ENCODE assay signal across 14 cellular contexts in genomic region chr16:1277945-1278282, GRCh38. TPM values are rescaled to one million over a fixed set of nuclear protein-coding genes. Genes with fewer than 3 reads are reported as not detected.
DNase-seq lines count a peak whose midpoint lies in the region; ATAC-seq and TF ChIP-seq lines count a peak whose summit lies in the region.
"Had no signal": no experiment of that assay in that cellular context is flagged by ENCODE, and none has a peak within 500 bp of the region (broad histone marks: within the 10 kb centered on the region; RNA-seq: fewer than 3 reads in every experiment).

No MANE protein-coding gene starts in this region.

- H2AFZ ChIP-seq in GM23338: no peak overlapping the region

- H3K4me1 ChIP-seq in GM23338 (ENCODE audit: insufficient read depth): peaks cover 7% of the 10 kb centered on the region; the same call in 1 of the 2 replicates
- peaks cover 23% of the 10 kb centered on the region for H3K4me1 ChIP-seq in SJCRH30
- no peaks in the 10 kb centered on the region for H3K4me1 ChIP-seq in Caco-2

- H3K9me2 ChIP-seq in GM23338 (ENCODE audit: insufficient read depth): no peaks in the 10 kb centered on the region

- CTCF ChIA-PET in Caco-2 (lab: Charles Lee): no interaction called here

- no peaks in the 10 kb centered on the region for H3F3A ChIP-seq in GM23338 (replicated peaks; ENCODE audit: low read depth)

- H3K4me3 Mint-ChIP-seq in GM23338 (no peak overlapping the region), nephron (peak overlapping the region in 1 of 3 experiments; percentile 23), osteocyte (ENCODE audit: unreplicated experiment) (peak overlapping the region; percentile 40), Caco-2 (ENCODE audit: unreplicated experiment) (no peak overlapping the region)
- no peak overlapping the region for H3K4me3 Mint-ChIP-seq in natural killer cell treated with Interleukin-12 subunit alpha and Interleukin-12 subunit beta and Interleukin-15 and Interleukin-18, amount 100 ng/mL, for 72 hours
- H3K4me3 Mint-ChIP-seq: CD4-positive, alpha-beta T cell had no signal

- no peak overlapping the region for H3K4me3 ChIP-seq in GM23338
- no peak overlapping the region for H3K4me3 ChIP-seq in SJCRH30
- H3K4me3 ChIP-seq in Caco-2 (ENCODE audit: low read depth, low read length): no peak overlapping the region

- H3K4me1 Mint-ChIP-seq in GM23338 (peaks cover 2% of the 10 kb centered on the region; the same call in 2 of the 3 replicates), nephron (peaks cover 16% of the 10 kb centered on the region), osteocyte (ENCODE audit: unreplicated experiment) (peaks cover 10% of the 10 kb centered on the region), Caco-2 (ENCODE audit: low read depth, unreplicated experiment) (no peaks in the 10 kb centered on the region)
- no peaks in the 10 kb centered on the region for H3K4me1 Mint-ChIP-seq in natural killer cell treated with Interleukin-12 subunit alpha and Interleukin-12 subunit beta and Interleukin-15 and Interleukin-18, amount 100 ng/mL, for 72 hours (ENCODE audit: low read depth in 2 of 2)

- peaks cover 11% of the 10 kb centered on the region for H3K27me3 Mint-ChIP-seq in GM23338 (ENCODE audit: insufficient read depth, low read depth, poor library complexity)
- peaks cover 27% of the 10 kb centered on the region for H3K27me3 Mint-ChIP-seq in nephron (ENCODE audit: low read depth)
- H3K27me3 Mint-ChIP-seq in osteocyte (ENCODE audit: unreplicated experiment): peaks cover 5% of the 10 kb centered on the region
- H3K27me3 Mint-ChIP-seq in natural killer cell treated with Interleukin-12 subunit alpha and Interleukin-12 subunit beta and Interleukin-15 and Interleukin-18, amount 100 ng/mL, for 72 hours: peaks cover 0 to 9% of the 10 kb centered on the region in 2 donors
- peaks cover under 1% of the 10 kb centered on the region for H3K27me3 Mint-ChIP-seq in Caco-2 (ENCODE audit: insufficient read depth, unreplicated experiment)

- BruUV-seq in Caco-2 (replicated peaks; lab: Mats Ljungman, UMichigan): no TSS peak

- H3K36me3 ChIP-seq in GM23338 (ENCODE audit: insufficient read depth) (no peaks in the 10 kb centered on the region), SJCRH30 (no peaks in the 10 kb centered on the region), Caco-2 (ENCODE audit: control insufficient read depth, insufficient read depth, low read length) (no peaks in the 10 kb centered on the region)

- H3K9me3 Mint-ChIP-seq in GM23338 (no peaks in the 10 kb centered on the region; the same call in 2 of the 3 replicates), nephron (no peaks in the 10 kb centered on the region), osteocyte (ENCODE audit: unreplicated experiment) (no peaks in the 10 kb centered on the region), Caco-2 (ENCODE audit: unreplicated experiment) (peaks cover 7% of the 10 kb centered on the region)
- H3K9me3 Mint-ChIP-seq in natural killer cell treated with Interleukin-12 subunit alpha and Interleukin-12 subunit beta and Interleukin-15 and Interleukin-18, amount 100 ng/mL, for 72 hours: no peaks in the 10 kb centered on the region
- H3K9me3 Mint-ChIP-seq: CD4-positive, alpha-beta T cell had no signal

- H3K27ac Mint-ChIP-seq in GM23338 (no peak overlapping the region), nephron (peak overlapping the region in 2 of 3 experiments; percentile 44 to 49), osteocyte (ENCODE audit: unreplicated experiment) (no peak overlapping the region), Caco-2 (ENCODE audit: unreplicated experiment) (no peak overlapping the region)
- no peak overlapping the region for H3K27ac Mint-ChIP-seq in natural killer cell treated with Interleukin-12 subunit alpha and Interleukin-12 subunit beta and Interleukin-15 and Interleukin-18, amount 100 ng/mL, for 72 hours
- H3K27ac Mint-ChIP-seq: CD4-positive, alpha-beta T cell had no signal

- intact Hi-C loops in Caco-2 (cut with micrococcal nuclease; ENCODE audit: unreplicated experiment): no loop called here

- H3K27ac ChIP-seq in GM23338 (ENCODE audit: low read depth): no peak overlapping the region
- no peak overlapping the region for H3K27ac ChIP-seq in SJCRH30

- H3K4me2 ChIP-seq in GM23338: no peak overlapping the region

- ATAC-seq in GM23338 (peak; percentile 18), GM21723 (IDR thresholded peaks at IDR 0.05; ENCODE audit: unreplicated experiment) (no peak)
- no peak for ATAC-seq in natural killer cell treated with Interleukin-12 subunit alpha and Interleukin-12 subunit beta and Interleukin-15 and Interleukin-18, amount 100 ng/mL, for 72 hours

- DNase-seq in GM23338 (ENCODE audit: low spot score) (no peak), SJCRH30 (peak; percentile 6 to 27), osteocyte (ENCODE audit: extremely low spot score, unreplicated experiment) (peak; percentile 82), Caco-2 (no peak)
- no peak for DNase-seq in natural killer cell treated with Interleukin-12 subunit alpha and Interleukin-12 subunit beta and Interleukin-15 and Interleukin-18, amount 100 ng/mL, for 72 hours (ENCODE audit: low spot score)
- DNase-seq: 8988T; C1 segment of cervical spinal cord; CD4-positive, alpha-beta T cell; DMS79 had no signal

- H3K27me3 ChIP-seq in GM23338 (ENCODE audit: insufficient read depth): no peaks in the 10 kb centered on the region
- H3K27me3 ChIP-seq in SJCRH30: peaks cover 66% of the 10 kb centered on the region
- H3K27me3 ChIP-seq in Caco-2 (replicated peaks; ENCODE audit: control insufficient read depth, insufficient read depth, low read length): no peaks in the 10 kb centered on the region

- H3K36me3 Mint-ChIP-seq in GM23338 (ENCODE audit: low read depth) (peaks cover 5% of the 10 kb centered on the region; the same call in 1 of the 3 replicates), nephron (ENCODE audit: low read depth) (no peaks in the 10 kb centered on the region), osteocyte (ENCODE audit: unreplicated experiment) (no peaks in the 10 kb centered on the region), Caco-2 (ENCODE audit: insufficient read depth, unreplicated experiment) (no peaks in the 10 kb centered on the region)
- no peaks in the 10 kb centered on the region for H3K36me3 Mint-ChIP-seq in natural killer cell treated with Interleukin-12 subunit alpha and Interleukin-12 subunit beta and Interleukin-15 and Interleukin-18, amount 100 ng/mL, for 72 hours

- no peaks in the 10 kb centered on the region for H3K79me2 ChIP-seq in GM23338 (replicated peaks; ENCODE audit: insufficient read depth)

- TF ChIP-seq CTCF in GM23338 (conservative IDR thresholded peaks at IDR 0.05; ENCODE audit: low read depth in 2 of 2) (no peak), nephron (IDR thresholded peaks at IDR 0.05; ENCODE audit: unreplicated experiment in 3 of 3) (no peak), osteocyte (IDR thresholded peaks at IDR 0.05) (no peak), Caco-2 (IDR thresholded peaks at IDR 0.05; ENCODE audit: insufficient read depth in 1 of 2, low read depth in 1 of 2, low read length in 1 of 2, severe bottlenecking in 1 of 2, unreplicated experiment in 1 of 2) (no peak)

- no peaks in the 10 kb centered on the region for H4K20me1 ChIP-seq in GM23338 (replicated peaks; ENCODE audit: insufficient read depth)

- POLR2A ChIA-PET in Caco-2 (lab: Charles Lee): no interaction called here

- no peaks in the 10 kb centered on the region for H3K9me3 ChIP-seq in SJCRH30 (replicated peaks)
- no peaks in the 10 kb centered on the region for H3K9me3 ChIP-seq in Caco-2

TF ChIP-seq in GM23338, 12 proteins besides CTCF, POLR2A, EP300 and RAD21 (continues in another document):
- TF ChIP-seq ZNF114 (CRISPR knock-in tag; IDR thresholded peaks at IDR 0.05) (no peak), NANOG (IDR thresholded peaks at IDR 0.05; ENCODE audit: borderline replicate concordance) (no peak)

RNA-seq across cellular contexts. Expression of gene TPSD1, which starts 22.0 kb away (rescaled TPM):
- total RNA-seq in GM23338 (2014; rRNA removed; shearing (Covaris generic)): 0.17 TPM in 1 of 2 replicates, not detected in the other
- not detected in 2 replicates for polyA plus RNA-seq in GM23338 (2016; fragmentation: Nextera tagmentation; extraction: Ambion mirVana)
- not detected in 2 replicates for total RNA-seq in SJCRH30 (2014; rRNA removed; shearing (Covaris generic))
- not detected in 2 replicates for total RNA-seq in osteocyte
- total RNA-seq in natural killer cell treated with Interleukin-12 subunit alpha and Interleukin-12 subunit beta and Interleukin-15 and Interleukin-18, amount 100 ng/mL, for 72 hours: not detected
- total RNA-seq in Caco-2 (2022): not detected in 2 replicates
- total RNA-seq: CD4-positive, alpha-beta T cell; G401; H4; HepG2 had no signal
- polyA plus RNA-seq: HepG2 had no signal

RNA-seq across cellular contexts. Expression of gene UBE2I, which starts 31.5 kb away (rescaled TPM):
- 116 and 117 TPM in 2 replicates for total RNA-seq in GM23338 (2014; rRNA removed; shearing (Covaris generic))
- polyA plus RNA-seq in GM23338 (2016; fragmentation: Nextera tagmentation; extraction: Ambion mirVana): 216 and 220 TPM in 2 replicates
- 163 and 181 TPM in 2 replicates for total RNA-seq in SJCRH30 (2014; rRNA removed; shearing (Covaris generic))
- 118 and 131 TPM in 2 replicates for total RNA-seq in osteocyte
- 100 to 1,000 TPM; 202 to 246 TPM for total RNA-seq in natural killer cell treated with Interleukin-12 subunit alpha and Interleukin-12 subunit beta and Interleukin-15 and Interleukin-18, amount 100 ng/mL, for 72 hours
- total RNA-seq in Caco-2 (2022): 178 and 199 TPM in 2 replicates

RNA-seq across cellular contexts. Expression of gene TPSAB1, which starts 37.4 kb away (rescaled TPM):
- total RNA-seq in GM23338 (2014; rRNA removed; shearing (Covaris generic)): not detected in 2 replicates
- not detected in 2 replicates for polyA plus RNA-seq in GM23338 (2016; fragmentation: Nextera tagmentation; extraction: Ambion mirVana)
- not detected in 2 replicates for total RNA-seq in SJCRH30 (2014; rRNA removed; shearing (Covaris generic))
- total RNA-seq in osteocyte: not detected in 2 replicates
- total RNA-seq in natural killer cell treated with Interleukin-12 subunit alpha and Interleukin-12 subunit beta and Interleukin-15 and Interleukin-18, amount 100 ng/mL, for 72 hours: 1 to 10 TPM in 1 of 2 donors, not detected in 1; 6.6 TPM
- total RNA-seq in Caco-2 (2022): not detected in 2 replicates
- total RNA-seq: G401, H4, HepG2 had no signal

RNA-seq across cellular contexts. Expression of gene TPSB2, which starts 47.9 kb away (rescaled TPM):
- total RNA-seq in GM23338 (2014; rRNA removed; shearing (Covaris generic)): not detected in 2 replicates
- 0.23 TPM in 1 of 2 replicates, not detected in the other for polyA plus RNA-seq in GM23338 (2016; fragmentation: Nextera tagmentation; extraction: Ambion mirVana)
- not detected in 2 replicates for total RNA-seq in SJCRH30 (2014; rRNA removed; shearing (Covaris generic))
- total RNA-seq in osteocyte (not detected in 2 replicates), Caco-2 (2022) (not detected in 2 replicates)
- 1 to 10 TPM in 1 of 2 donors, not detected in 1; 1.0 TPM for total RNA-seq in natural killer cell treated with Interleukin-12 subunit alpha and Interleukin-12 subunit beta and Interleukin-15 and Interleukin-18, amount 100 ng/mL, for 72 hours
- total RNA-seq: CD4-positive, alpha-beta T cell; G401; HepG2 had no signal
- polyA plus RNA-seq: HepG2 had no signal

RNA-seq across cellular contexts. Expression of gene TPSG1, which starts 52.8 kb away (rescaled TPM):
- not detected in 2 replicates for total RNA-seq in GM23338 (2014; rRNA removed; shearing (Covaris generic))
- 0.56 and 0.81 TPM in 2 replicates for polyA plus RNA-seq in GM23338 (2016; fragmentation: Nextera tagmentation; extraction: Ambion mirVana)
- total RNA-seq in SJCRH30 (2014; rRNA removed; shearing (Covaris generic)): not detected in 2 replicates
- total RNA-seq in osteocyte (not detected in 2 replicates), Caco-2 (2022) (not detected in 2 replicates)
- total RNA-seq in natural killer cell treated with Interleukin-12 subunit alpha and Interleukin-12 subunit beta and Interleukin-15 and Interleukin-18, amount 100 ng/mL, for 72 hours: 1 to 10 TPM in 1 of 2 donors, not detected in 1; 1.3 TPM
- total RNA-seq: CD4-positive, alpha-beta T cell; G401; HepG2 had no signal
- polyA plus RNA-seq: HepG2 had no signal

Comparison
In these comparisons a context has a peak if more than half of its experiments do, and no peak if none do; other contexts are left out.
1. DNase-seq: peak in SJCRH30 (2 of 2) and osteocyte (single experiment); none in GM23338 (single experiment), natural killer cell treated with Interleukin-12 subunit alpha and Interleukin-12 subunit beta and Interleukin-15 and Interleukin-18, amount 100 ng/mL, for 72 hours (single experiment) and Caco-2 (0 of 2).
2. H3K27ac Mint-ChIP-seq: peak in nephron (2 of 3); none in GM23338 (single experiment), osteocyte (single experiment), natural killer cell treated with Interleukin-12 subunit alpha and Interleukin-12 subunit beta and Interleukin-15 and Interleukin-18, amount 100 ng/mL, for 72 hours (0 of 2) and Caco-2 (single experiment).